ENCODE assay signal across 13 cellular contexts in the genomic region with DNA sequence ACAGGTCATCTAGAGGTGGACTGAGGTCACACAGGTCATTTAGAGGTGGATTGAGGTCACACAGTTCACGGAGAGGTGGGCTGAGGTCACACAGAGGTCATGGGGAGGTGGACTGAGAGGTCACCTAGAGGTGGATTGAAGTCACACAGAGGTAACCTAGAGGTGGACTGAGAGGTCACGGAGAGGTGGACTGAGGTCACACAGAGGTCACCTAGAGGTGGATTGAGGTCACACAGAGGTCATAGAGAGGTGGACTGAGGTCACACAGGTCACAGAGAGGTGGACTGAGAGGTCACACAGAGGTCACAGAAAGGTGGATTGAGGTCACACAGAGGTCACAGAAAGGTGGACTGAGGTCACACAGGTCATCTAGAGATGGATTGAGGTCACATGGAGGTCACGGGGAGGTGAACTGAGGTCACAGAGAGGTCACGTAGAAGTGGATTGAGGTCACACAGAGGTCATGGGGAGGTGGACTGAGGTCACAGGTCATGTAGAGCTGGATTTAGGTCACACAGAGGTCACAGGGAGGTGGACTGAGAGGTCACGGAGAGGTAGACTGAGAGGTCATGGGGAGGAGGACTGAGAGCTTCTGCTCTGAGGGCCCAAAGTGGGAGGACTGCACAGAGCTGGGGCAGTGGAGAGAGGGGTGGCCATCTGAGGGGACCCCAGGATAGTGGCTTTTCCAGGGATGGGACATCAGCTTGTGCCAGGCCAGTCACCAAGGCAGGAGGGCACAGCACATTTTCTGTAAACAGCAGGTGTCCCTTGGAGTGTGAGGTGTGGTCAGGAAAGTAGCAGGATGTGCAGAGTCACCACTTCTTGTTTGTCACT. TPM values are rescaled to one million over a fixed set of nuclear protein-coding genes. Genes with fewer than 3 reads are reported as not detected.
DNase-seq lines count a peak whose midpoint lies in the region; ATAC-seq and TF ChIP-seq lines count a peak whose summit lies in the region.
"Had no signal": no experiment of that assay in that cellular context is flagged by ENCODE, and none has a peak within 500 bp of the region (broad histone marks: within the 10 kb centered on the region; RNA-seq: fewer than 3 reads in every experiment).

No MANE protein-coding gene starts in this region.

- H3K27ac Mint-ChIP-seq in stimulated activated naive CD8-positive, alpha-beta T cell treated with anti-CD3 and anti-CD28 coated beads, Interleukin-15, Interleukin-2, amounts not matched to agents 100 ng/mL and 50 ng/mL, for 24 hours = peak overlapping the region; percentile 34
- peak overlapping the region; percentile 29 for H3K27ac Mint-ChIP-seq in activated CD4-positive, alpha-beta memory T cell treated with anti-CD3 and anti-CD28 coated beads, Interleukin-2, amount 10 ng/mL, durations not matched to agents 7 days and 5 days

- H3K27me3 Mint-ChIP-seq in stimulated activated naive CD8-positive, alpha-beta T cell treated with anti-CD3 and anti-CD28 coated beads, Interleukin-15, Interleukin-2, amounts not matched to agents 100 ng/mL and 50 ng/mL, for 24 hours = no peaks in the 10 kb centered on the region
- H3K27me3 Mint-ChIP-seq in activated CD4-positive, alpha-beta memory T cell treated with anti-CD3 and anti-CD28 coated beads, Interleukin-2, amount 10 ng/mL, durations not matched to agents 7 days and 5 days = no peaks in the 10 kb centered on the region

- peaks cover 11% of the 10 kb centered on the region for H3K4me1 Mint-ChIP-seq in stimulated activated naive CD8-positive, alpha-beta T cell treated with anti-CD3 and anti-CD28 coated beads, Interleukin-15, Interleukin-2, amounts not matched to agents 100 ng/mL and 50 ng/mL, for 24 hours (ENCODE audit: low read depth)
- H3K4me1 Mint-ChIP-seq in activated CD4-positive, alpha-beta memory T cell treated with anti-CD3 and anti-CD28 coated beads, Interleukin-2, amount 10 ng/mL, durations not matched to agents 7 days and 5 days = peaks cover 16% of the 10 kb centered on the region

- no peak for DNase-seq in stimulated activated naive CD8-positive, alpha-beta T cell treated with anti-CD3 and anti-CD28 coated beads, Interleukin-15, Interleukin-2, amounts not matched to agents 100 U/mL and 50 U/mL, for 24 hours
- DNase-seq in activated CD4-positive, alpha-beta memory T cell treated with anti-CD3 and anti-CD28 coated beads, Interleukin-2, amount 10 ng/mL, durations not matched to agents 7 days and 5 days = peak; percentile 21
- peak; percentile 5 for DNase-seq in fibroblast of mammary gland (ENCODE audit: low read depth)
- DNase-seq in KBM-7 = no peak
- DNase-seq in NCI-H2029 treated with DMSO at 0.1 percent for 48 hours (lab: John Stamatoyannopoulos, UW) = no peak
- DNase-seq: activated T-cell treated with anti-CD3 and anti-CD28 coated beads, Interleukin-2, amount 50 U/mL, for 4 hours; hypothalamus; left ventricle myocardium superior; NCI-H524 treated with DMSO at 0.1 percent for 48 hours; Right ventricle myocardium superior had no signal

- in situ Hi-C loops in KBM-7 (cut with MboI; ENCODE audit: low pct_unique_long_range_greater_than_20kb, low sequenced_read_pairs) = no loop called here

- H3K9me3 Mint-ChIP-seq in stimulated activated naive CD8-positive, alpha-beta T cell treated with anti-CD3 and anti-CD28 coated beads, Interleukin-15, Interleukin-2, amounts not matched to agents 100 ng/mL and 50 ng/mL, for 24 hours = no peaks in the 10 kb centered on the region
- no peaks in the 10 kb centered on the region for H3K9me3 Mint-ChIP-seq in activated CD4-positive, alpha-beta memory T cell treated with anti-CD3 and anti-CD28 coated beads, Interleukin-2, amount 10 ng/mL, durations not matched to agents 7 days and 5 days
- H3K9me3 Mint-ChIP-seq: activated T-cell treated with anti-CD3 and anti-CD28 coated beads, Interleukin-2, amount 50 U/mL, for 4 hours had no signal

- no peak for ATAC-seq in stimulated activated naive CD8-positive, alpha-beta T cell treated with anti-CD3 and anti-CD28 coated beads, Interleukin-15, Interleukin-2, amounts not matched to agents 100 U/mL and 50 U/mL, for 24 hours
- no peak for ATAC-seq in HG02588 (IDR thresholded peaks at IDR 0.05; ENCODE audit: unreplicated experiment)
- no peak for ATAC-seq in GM18907 (IDR thresholded peaks at IDR 0.05; ENCODE audit: unreplicated experiment)
- ATAC-seq: activated T-cell treated with anti-CD3 and anti-CD28 coated beads, Interleukin-2, amount 50 U/mL, for 4 hours; left ventricle myocardium superior had no signal

- TF ChIP-seq CTCF in fibroblast of mammary gland (conservative IDR thresholded peaks at IDR 0.05; ENCODE audit: control insufficient read depth, insufficient read depth, low read depth, low read length) = no peak

- CTCF ChIA-PET in activated CD4-positive, alpha-beta memory T cell treated with anti-CD3 and anti-CD28 coated beads, Interleukin-2, amount 10 ng/mL, durations not matched to agents 7 days and 5 days (lab: Charles Lee) = interaction anchor here (0.6 kb wide), 1 partner anchor 8 kb away, joined by 3 read pairs; no protein-coding TSS in a partner anchor

- peaks cover 42% of the 10 kb centered on the region for H3K36me3 Mint-ChIP-seq in stimulated activated naive CD8-positive, alpha-beta T cell treated with anti-CD3 and anti-CD28 coated beads, Interleukin-15, Interleukin-2, amounts not matched to agents 100 ng/mL and 50 ng/mL, for 24 hours (ENCODE audit: low read depth)
- peaks cover 45% of the 10 kb centered on the region for H3K36me3 Mint-ChIP-seq in activated CD4-positive, alpha-beta memory T cell treated with anti-CD3 and anti-CD28 coated beads, Interleukin-2, amount 10 ng/mL, durations not matched to agents 7 days and 5 days (ENCODE audit: low read depth)

- POLR2A ChIA-PET in activated CD4-positive, alpha-beta memory T cell treated with anti-CD3 and anti-CD28 coated beads, Interleukin-2, amount 10 ng/mL, durations not matched to agents 7 days and 5 days (lab: Charles Lee) = no interaction called here

- no peak overlapping the region for H3K4me3 Mint-ChIP-seq in stimulated activated naive CD8-positive, alpha-beta T cell treated with anti-CD3 and anti-CD28 coated beads, Interleukin-15, Interleukin-2, amounts not matched to agents 100 ng/mL and 50 ng/mL, for 24 hours
- H3K4me3 Mint-ChIP-seq in activated CD4-positive, alpha-beta memory T cell treated with anti-CD3 and anti-CD28 coated beads, Interleukin-2, amount 10 ng/mL, durations not matched to agents 7 days and 5 days = no peak overlapping the region
- H3K4me3 Mint-ChIP-seq: activated T-cell treated with anti-CD3 and anti-CD28 coated beads, Interleukin-2, amount 50 U/mL, for 4 hours had no signal

- no peak overlapping the region for H3K4me3 ChIP-seq in fibroblast of mammary gland (ENCODE audit: control insufficient read depth, low read depth, low read length)

RNA-seq across cellular contexts. Expression of a gene that starts 26.4 kb away (rescaled TPM):
- 10 to 100 TPM; 44.9 to 48.9 TPM for total RNA-seq in activated CD4-positive, alpha-beta memory T cell treated with anti-CD3 and anti-CD28 coated beads, Interleukin-2, amount 10 ng/mL, durations not matched to agents 7 days and 5 days

RNA-seq across cellular contexts. Expression of a gene that starts 39.6 kb away (rescaled TPM):
- total RNA-seq in activated CD4-positive, alpha-beta memory T cell treated with anti-CD3 and anti-CD28 coated beads, Interleukin-2, amount 10 ng/mL, durations not matched to agents 7 days and 5 days = 10 to 100 TPM; 24.2 to 24.5 TPM

RNA-seq across cellular contexts. Expression of a gene that starts 39.9 kb away (rescaled TPM):
- 1 to 10 TPM; 7.7 to 9.1 TPM for total RNA-seq in activated CD4-positive, alpha-beta memory T cell treated with anti-CD3 and anti-CD28 coated beads, Interleukin-2, amount 10 ng/mL, durations not matched to agents 7 days and 5 days

RNA-seq across cellular contexts. Expression of a gene that starts 54.3 kb away (rescaled TPM):
- 10 to 100 TPM; 93.4 to 96.8 TPM for total RNA-seq in activated CD4-positive, alpha-beta memory T cell treated with anti-CD3 and anti-CD28 coated beads, Interleukin-2, amount 10 ng/mL, durations not matched to agents 7 days and 5 days

Comparison
In these comparisons a context has a peak if more than half of its experiments do, and no peak if none do; other contexts are left out.
1. DNase-seq: peak in activated CD4-positive, alpha-beta memory T cell treated with anti-CD3 and anti-CD28 coated beads, Interleukin-2, amount 10 ng/mL, durations not matched to agents 7 days and 5 days (single experiment) and fibroblast of mammary gland (single experiment); none in stimulated activated naive CD8-positive, alpha-beta T cell treated with anti-CD3 and anti-CD28 coated beads, Interleukin-15, Interleukin-2, amounts not matched to agents 100 U/mL and 50 U/mL, for 24 hours (single experiment), KBM-7 (single experiment) and NCI-H2029 treated with DMSO at 0.1 percent for 48 hours (single experiment).